In genomic region chr17:60315650-60316049, GRCh38 we compare ENCODE assay signal across 14 cellular contexts.
DNase-seq lines count a peak whose midpoint lies in the region; ATAC-seq, FAIRE-seq and TF ChIP-seq lines count a peak whose summit lies in the region.
"Had no signal": no experiment of that assay in that cellular context is flagged by ENCODE, and none has a peak within 500 bp of the region (broad histone marks: within the 10 kb centered on the region; RNA-seq: fewer than 3 reads in every experiment).

No MANE protein-coding gene starts in this region.

- peaks cover 9% of the 10 kb centered on the region for H3K36me3 Mint-ChIP-seq in endodermal cell (ENCODE audit: low read depth)
- no peaks in the 10 kb centered on the region for H3K36me3 Mint-ChIP-seq in activated CD4-positive, alpha-beta T cell treated with anti-CD3 and anti-CD28 coated beads, Interleukin-2, amount 10 ng/mL, durations not matched to agents 7 days and 5 days (ENCODE audit: low read depth)
- no peaks in the 10 kb centered on the region for H3K36me3 Mint-ChIP-seq in activated T-helper 2 cell treated with anti-CD3 and anti-CD28 coated beads, Interferon-gamma antibody, Interleukin-2, Interleukin-4, amounts not matched to agents 10 μg/mL and 5 μg/mL and 100 μg/mL, durations not matched to agents 14 hours and 24 hours and 36 hours (ENCODE audit: low read depth)

- TF ChIP-seq EP300 in A549 (IDR thresholded peaks at IDR 0.05) = no peak

- peak; percentile 15 to 18; a peak in 1 of 5 replicates for TF ChIP-seq RAD21 in A549 (conservative IDR thresholded peaks at IDR 0.05 in 1 of 2, IDR thresholded peaks at IDR 0.05 in 1 of 2)

- no peak overlapping the region for H3K4me3 ChIP-seq in A549
- no peak overlapping the region for H3K4me3 ChIP-seq in endodermal cell (ENCODE audit: low read length)
- H3K4me3 ChIP-seq: BLaER1 had no signal

- no peak for FAIRE-seq in A549 (lab: Jason Lieb, UNC)
- FAIRE-seq: islet of Langerhans had no signal

- intact Hi-C loops in activated T-helper 2 cell treated with anti-CD3 and anti-CD28 coated beads, Interferon-gamma antibody, Interleukin-2, Interleukin-4, amounts not matched to agents 10 μg/mL and 5 μg/mL and 100 μg/mL, durations not matched to agents 14 hours and 24 hours and 36 hours (cut with micrococcal nuclease) = no loop called here

- peak; percentile 25; the same call in 1 of the 3 replicates for TF ChIP-seq CTCF in A549 (IDR thresholded peaks at IDR 0.05)
- peak; percentile 0 for TF ChIP-seq CTCF in GM20000 (IDR thresholded peaks at IDR 0.05; ENCODE audit: extremely low read depth, missing control alignments)
- TF ChIP-seq CTCF in endodermal cell (conservative IDR thresholded peaks at IDR 0.05) = peak; percentile 50

- H3K27ac ChIP-seq in A549 (no peak overlapping the region), endodermal cell (ENCODE audit: low read depth, low read length) (no peak overlapping the region)
- H3K27ac ChIP-seq: BLaER1, HL-60 had no signal

- CTCF ChIA-PET in A549 (lab: Yijun Ruan, JAX) = interaction anchor here (0.5 kb wide), 1 partner anchor 106 kb away, joined by 3 read pairs; the partner anchor contains the start of gene CHCT1
- CTCF ChIA-PET in activated CD4-positive, alpha-beta T cell treated with anti-CD3 and anti-CD28 coated beads, Interleukin-2, amount 10 ng/mL, durations not matched to agents 7 days and 5 days (lab: Charles Lee) = no interaction called here

- H3K4me3 Mint-ChIP-seq in endodermal cell = no peak overlapping the region
- H3K4me3 Mint-ChIP-seq in activated CD4-positive, alpha-beta T cell treated with anti-CD3 and anti-CD28 coated beads, Interleukin-2, amount 10 ng/mL, durations not matched to agents 7 days and 5 days = no peak overlapping the region
- no peak overlapping the region for H3K4me3 Mint-ChIP-seq in activated T-helper 2 cell treated with anti-CD3 and anti-CD28 coated beads, Interferon-gamma antibody, Interleukin-2, Interleukin-4, amounts not matched to agents 10 μg/mL and 5 μg/mL and 100 μg/mL, durations not matched to agents 14 hours and 24 hours and 36 hours (ENCODE audit: low read depth)
- H3K4me3 Mint-ChIP-seq: activated T-cell treated with anti-CD3 and anti-CD28 coated beads, Interleukin-2, amount 50 U/mL, for 72 hours had no signal

- POLR2A ChIA-PET in A549 (lab: Yijun Ruan, JAX) = no interaction called here
- POLR2A ChIA-PET in activated CD4-positive, alpha-beta T cell treated with anti-CD3 and anti-CD28 coated beads, Interleukin-2, amount 10 ng/mL, durations not matched to agents 7 days and 5 days (lab: Charles Lee) = no interaction called here

- H3K9me3 ChIP-seq in A549 (no peaks in the 10 kb centered on the region), endodermal cell (ENCODE audit: control insufficient read depth, low read length) (no peaks in the 10 kb centered on the region)
- H3K9me3 ChIP-seq: BLaER1 had no signal

- H3K27me3 Mint-ChIP-seq in endodermal cell (ENCODE audit: insufficient read depth) = no peaks in the 10 kb centered on the region
- no peaks in the 10 kb centered on the region for H3K27me3 Mint-ChIP-seq in activated CD4-positive, alpha-beta T cell treated with anti-CD3 and anti-CD28 coated beads, Interleukin-2, amount 10 ng/mL, durations not matched to agents 7 days and 5 days
- H3K27me3 Mint-ChIP-seq in activated T-helper 2 cell treated with anti-CD3 and anti-CD28 coated beads, Interferon-gamma antibody, Interleukin-2, Interleukin-4, amounts not matched to agents 10 μg/mL and 5 μg/mL and 100 μg/mL, durations not matched to agents 14 hours and 24 hours and 36 hours (ENCODE audit: low read depth) = no peaks in the 10 kb centered on the region

- H3K4me1 ChIP-seq in A549 = peaks cover 11% of the 10 kb centered on the region
- no peaks in the 10 kb centered on the region for H3K4me1 ChIP-seq in endodermal cell (ENCODE audit: control insufficient read depth, insufficient read depth, low read length)
- H3K4me1 ChIP-seq: BLaER1 had no signal

- no peaks in the 10 kb centered on the region for H3K9me3 Mint-ChIP-seq in endodermal cell
- H3K9me3 Mint-ChIP-seq in activated CD4-positive, alpha-beta T cell treated with anti-CD3 and anti-CD28 coated beads, Interleukin-2, amount 10 ng/mL, durations not matched to agents 7 days and 5 days = no peaks in the 10 kb centered on the region
- H3K9me3 Mint-ChIP-seq in activated T-helper 2 cell treated with anti-CD3 and anti-CD28 coated beads, Interferon-gamma antibody, Interleukin-2, Interleukin-4, amounts not matched to agents 10 μg/mL and 5 μg/mL and 100 μg/mL, durations not matched to agents 14 hours and 24 hours and 36 hours = no peaks in the 10 kb centered on the region

- no peak for TF ChIP-seq POLR2A in A549 (IDR thresholded peaks at IDR 0.05; ENCODE audit: low read length)

- DNase-seq in A549 (ENCODE audit: low read depth in 1 of 2, low spot score in 1 of 2) (peak in 1 of 2 experiments; percentile 35), GM20000 (ENCODE audit: low spot score) (no peak), NCI-H460 (ENCODE audit: extremely low read depth, low read depth) (peak; percentile 5), endodermal cell (no peak), occipital lobe (lab: John Stamatoyannopoulos, UW) (no peak)
- no peak for DNase-seq in activated CD4-positive, alpha-beta T cell treated with anti-CD3 and anti-CD28 coated beads, Interleukin-2, amount 10 ng/mL, durations not matched to agents 7 days and 5 days
- no peak for DNase-seq in activated T-helper 2 cell treated with anti-CD3 and anti-CD28 coated beads, Interferon-gamma antibody, Interleukin-2, Interleukin-4, amounts not matched to agents 10 μg/mL and 5 μg/mL and 100 μg/mL, durations not matched to agents 14 hours and 24 hours and 36 hours (ENCODE audit: low spot score)
- DNase-seq: activated T-cell treated with anti-CD3 and anti-CD28 coated beads, Interleukin-2, amount 50 U/mL, for 72 hours; NCI-H1436 treated with DMSO at 0.1 percent for 48 hours had no signal

- WGBS in A549 (ENCODE audit: missing lambda C conversion rate) = 80% methylated on average over 2 of the region's 2 CpGs
- 94 to 100% methylated on average over 2 of the region's 2 CpGs for WGBS in endodermal cell (ENCODE audit: insufficient coverage in 1 of 2, insufficient read length in 1 of 2), 2 experiments

- H3K36me3 ChIP-seq in endodermal cell (ENCODE audit: control insufficient read depth, insufficient read depth, low read length) = no peaks in the 10 kb centered on the region

- no peaks in the 10 kb centered on the region for H3K27me3 ChIP-seq in endodermal cell (ENCODE audit: control insufficient read depth, insufficient read depth, low read length, poor library complexity, severe bottlenecking)
- H3K27me3 ChIP-seq: BLaER1 had no signal

- no peak overlapping the region for H3K27ac Mint-ChIP-seq in endodermal cell
- H3K27ac Mint-ChIP-seq in activated CD4-positive, alpha-beta T cell treated with anti-CD3 and anti-CD28 coated beads, Interleukin-2, amount 10 ng/mL, durations not matched to agents 7 days and 5 days = no peak overlapping the region
- H3K27ac Mint-ChIP-seq in activated T-helper 2 cell treated with anti-CD3 and anti-CD28 coated beads, Interferon-gamma antibody, Interleukin-2, Interleukin-4, amounts not matched to agents 10 μg/mL and 5 μg/mL and 100 μg/mL, durations not matched to agents 14 hours and 24 hours and 36 hours = no peak overlapping the region
- H3K27ac Mint-ChIP-seq: activated T-cell treated with anti-CD3 and anti-CD28 coated beads, Interleukin-2, amount 50 U/mL, for 72 hours had no signal

- peaks cover 10% of the 10 kb centered on the region for H3K4me1 Mint-ChIP-seq in endodermal cell
- H3K4me1 Mint-ChIP-seq in activated CD4-positive, alpha-beta T cell treated with anti-CD3 and anti-CD28 coated beads, Interleukin-2, amount 10 ng/mL, durations not matched to agents 7 days and 5 days = peaks cover 9% of the 10 kb centered on the region
- H3K4me1 Mint-ChIP-seq in activated T-helper 2 cell treated with anti-CD3 and anti-CD28 coated beads, Interferon-gamma antibody, Interleukin-2, Interleukin-4, amounts not matched to agents 10 μg/mL and 5 μg/mL and 100 μg/mL, durations not matched to agents 14 hours and 24 hours and 36 hours (ENCODE audit: low read depth) = peaks cover 8% of the 10 kb centered on the region

- H3K9ac ChIP-seq in endodermal cell (ENCODE audit: extremely low read depth, low read length, poor library complexity, severe bottlenecking) = no peak overlapping the region
- H3K9ac ChIP-seq: BLaER1 had no signal

- ATAC-seq in A549 (peak; percentile 45 to 47; a peak in 3 of 6 replicates), HG02938 (IDR thresholded peaks at IDR 0.05; ENCODE audit: unreplicated experiment) (no peak)
- ATAC-seq: sciatic nerve had no signal

- no peak overlapping the region for H3K4me2 ChIP-seq in A549
- H3K4me2 ChIP-seq: BLaER1 had no signal

TF ChIP-seq in A549, 52 proteins besides CTCF, POLR2A, EP300 and RAD21:
- TF ChIP-seq ZSCAN20 (CRISPR knock-in tag; IDR thresholded peaks at IDR 0.05) (no peak), KDM5A (IDR thresholded peaks at IDR 0.05) (no peak), HES2 (IDR thresholded peaks at IDR 0.05) (no peak), FOXS1 (CRISPR knock-in tag; IDR thresholded peaks at IDR 0.05) (no peak), SMC3 (IDR thresholded peaks at IDR 0.05) (no peak), PBX3 (IDR thresholded peaks at IDR 0.05) (no peak), JUN (IDR thresholded peaks at IDR 0.05) (no peak), TFCP2L1 (CRISPR knock-in tag; IDR thresholded peaks at IDR 0.05) (no peak)

Comparison
In these comparisons a context has a peak if more than half of its experiments do, and no peak if none do; other contexts are left out.
1. CTCF ChIP-seq: peak in every context shown above with its lines; median percentile 50 in endodermal cell; 25 in A549; 0 in GM20000.